In the genomic region with DNA sequence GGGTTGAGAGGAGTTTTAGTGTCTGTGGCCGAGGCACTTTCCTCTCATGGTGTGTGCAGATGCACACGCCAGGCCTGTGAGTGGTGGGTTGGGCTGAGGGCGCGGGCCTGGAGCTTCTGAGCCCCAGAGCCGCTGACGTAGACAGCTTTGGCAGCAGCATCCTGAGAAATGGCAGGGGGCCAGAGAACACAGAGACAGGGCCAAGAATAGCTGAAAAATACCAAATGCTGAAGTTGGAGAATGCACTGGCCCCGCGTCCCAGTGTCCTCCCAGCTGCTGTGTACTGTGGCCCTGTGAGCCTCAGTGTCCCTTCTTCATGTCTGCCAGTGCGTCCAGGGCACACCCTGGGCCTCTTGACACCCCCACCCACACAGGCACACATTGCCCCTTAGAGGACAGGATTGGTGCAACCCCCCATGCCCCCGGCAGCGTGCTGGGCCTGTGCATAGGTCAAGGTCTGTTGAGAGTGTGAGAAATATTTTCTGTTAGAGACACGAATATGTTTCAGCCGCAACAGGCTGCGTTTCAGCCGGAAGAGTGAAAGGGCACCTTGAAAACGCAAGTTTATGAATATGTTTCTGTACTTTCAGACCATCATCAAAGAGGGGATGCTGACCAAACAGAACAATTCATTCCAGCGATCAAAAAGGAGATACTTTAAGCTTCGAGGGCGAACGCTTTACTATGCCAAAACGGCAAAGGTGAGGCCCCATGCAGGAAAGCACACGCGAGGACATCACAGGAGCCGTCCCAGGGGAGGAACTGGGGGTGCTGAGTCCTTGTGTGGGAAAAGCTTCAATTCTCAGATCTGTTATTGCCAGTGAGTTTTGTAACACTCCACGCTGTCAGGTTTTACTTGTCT, we compare ENCODE assay signal across 8 cellular contexts. TPM values are rescaled to one million over a fixed set of nuclear protein-coding genes. Genes with fewer than 3 reads are reported as not detected.
A peak's percentile ranks its signal among the peaks of the same experiment; 100 is the strongest.
DNase-seq lines count a peak whose midpoint lies in the region; ATAC-seq and TF ChIP-seq lines count a peak whose summit lies in the region.

No MANE protein-coding gene starts in this region.

- no peak overlapping the region for H3K4me3 Mint-ChIP-seq in CD14-positive monocyte

- no peak for TF ChIP-seq EP300 in gastroesophageal sphincter (IDR thresholded peaks at IDR 0.05)

- DNase-seq in CD14-positive monocyte (ENCODE audit: low spot score) (no peak), SK-N-MC (ENCODE audit: low read depth, low spot score) (no peak), posterior cingulate gyrus (peak; percentile 75 to 96 (median 81)), GM10248 (ENCODE audit: extremely low spot score) (no peak), GM20000 (ENCODE audit: low spot score) (no peak)
- DNase-seq in stimulated activated CD4-positive, alpha-beta T cell treated with anti-CD3 and anti-CD28 coated beads, Interleukin-12 subunit alpha, Interleukin-12 subunit beta, amount 100 ng/mL, for 4 hours = no peak

- peak in 1 of 2 donors; percentile 22 for TF ChIP-seq POLR2A in gastroesophageal sphincter (IDR thresholded peaks at IDR 0.05)

- 16 to 19% methylated on average over 9 to 14 of the region's 25 CpGs for WGBS in gastroesophageal sphincter (ENCODE audit: low coverage in 1 of 2), 2 donors

- no peaks in the 10 kb centered on the region for H3K9me3 ChIP-seq in SK-N-MC (ENCODE audit: low read depth, low read length)
- H3K9me3 ChIP-seq in gastroesophageal sphincter = no peaks in the 10 kb centered on the region

- H3K27ac Mint-ChIP-seq in CD14-positive monocyte = peak overlapping the region in 6 of 7 donors; percentile 42 to 73 (median 56)

- H3K27me3 ChIP-seq in gastroesophageal sphincter = no peaks in the 10 kb centered on the region

- TF ChIP-seq CTCF in CD14-positive monocyte (IDR thresholded peaks at IDR 0.05) (no peak), gastroesophageal sphincter (IDR thresholded peaks at IDR 0.05) (peak in 1 of 4 experiments; percentile 10), GM10248 (IDR thresholded peaks at IDR 0.05; ENCODE audit: control extremely low read depth, extremely low read depth, low read depth, missing control alignments) (no peak), GM20000 (IDR thresholded peaks at IDR 0.05; ENCODE audit: extremely low read depth, missing control alignments) (no peak)

- no peaks in the 10 kb centered on the region for H3K27me3 Mint-ChIP-seq in CD14-positive monocyte (ENCODE audit: low read depth in 3 of 3)

- no peaks in the 10 kb centered on the region for H3K9me3 Mint-ChIP-seq in CD14-positive monocyte

- H3K27ac ChIP-seq in SK-N-MC (peak overlapping the region; percentile 66), gastroesophageal sphincter (peak overlapping the region; percentile 80 to 94 (median 90))

- H3K9ac ChIP-seq in SK-N-MC (ENCODE audit: insufficient read length) = no peak overlapping the region

- peaks cover 42% of the 10 kb centered on the region for H3K36me3 ChIP-seq in SK-N-MC (ENCODE audit: insufficient read depth, low read length)
- H3K36me3 ChIP-seq in gastroesophageal sphincter = peaks cover 0 to 5% of the 10 kb centered on the region in 2 donors

- H3K4me3 ChIP-seq in SK-N-MC = peak overlapping the region; percentile 41; the same call in 1 of the 2 replicates
- peak overlapping the region in 1 of 2 donors; percentile 35 for H3K4me3 ChIP-seq in gastroesophageal sphincter

- H3K4me1 ChIP-seq in gastroesophageal sphincter = peaks cover 0 to 68% (median 25%) of the 10 kb centered on the region in 3 donors

- intact Hi-C loops in CD14-positive monocyte (cut with micrococcal nuclease) = no loop called here
- intact Hi-C loops in posterior cingulate gyrus (cut with DNase I) = loop anchor here (10.0 kb wide), 1 partner anchor 57 kb away; no protein-coding TSS in a partner anchor

- POLR2A ChIA-PET in GM10248 (lab: Yijun Ruan, JAX) = no interaction called here

- CTCF ChIA-PET in GM10248 (lab: Yijun Ruan, JAX) = interaction anchor here (1.0 to 1.8 kb wide), 4 partner anchors 11 to 55 kb away, joined by 3 to 6 read pairs (median 4); partner anchors contain the start of gene DGKD

- peaks cover 61 to 75% of the 10 kb centered on the region in 2 donors for H3K36me3 Mint-ChIP-seq in CD14-positive monocyte

- H3K4me1 Mint-ChIP-seq in CD14-positive monocyte = peaks cover 28% of the 10 kb centered on the region

- ATAC-seq in gastroesophageal sphincter (peak; percentile 96), GM19452 (IDR thresholded peaks at IDR 0.05; ENCODE audit: unreplicated experiment) (no peak)

RNA-seq across cellular contexts. Expression of gene DGKD, which starts 33.6 kb away (rescaled TPM):
- polyA plus RNA-seq in CD14-positive monocyte = 10 to 100 TPM; 14.5 to 16.6 TPM
- 10 to 100 TPM in 3 of 4 donors, 1 to 10 TPM in 1; 9.1 to 21.9 (median 17.8) TPM for total RNA-seq in gastroesophageal sphincter

Comparison
In these comparisons a context has a peak if more than half of its experiments do, and no peak if none do; other contexts are left out.
1. DNase-seq: peak in posterior cingulate gyrus (10 of 10); none in CD14-positive monocyte (single experiment), SK-N-MC (single experiment), GM10248 (single experiment), stimulated activated CD4-positive, alpha-beta T cell treated with anti-CD3 and anti-CD28 coated beads, Interleukin-12 subunit alpha, Interleukin-12 subunit beta, amount 100 ng/mL, for 4 hours (single experiment) and GM20000 (single experiment).